24 cellular contexts compared by ENCODE assay signal in genomic region chr17:65371702-65372101, GRCh38.
DNase-seq lines count a peak whose midpoint lies in the region; ATAC-seq and TF ChIP-seq lines count a peak whose summit lies in the region.
"Had no signal": no experiment of that assay in that cellular context is flagged by ENCODE, and none has a peak within 500 bp of the region (broad histone marks: within the 10 kb centered on the region; RNA-seq: fewer than 3 reads in every experiment).

No MANE protein-coding gene starts in this region.

- H3K4me1 Mint-ChIP-seq in type B pancreatic cell (ENCODE audit: unreplicated experiment), result peaks cover 4% of the 10 kb centered on the region
- H3K4me1 Mint-ChIP-seq in CD4-positive, alpha-beta memory T cell, result peaks cover under 1 to 8% (median 2%) of the 10 kb centered on the region in 4 donors
- H3K4me1 Mint-ChIP-seq: naive B cell had no signal

- H3K9me3 ChIP-seq in colonic mucosa (no peaks in the 10 kb centered on the region), lung (ENCODE audit: control insufficient read depth in 2 of 2, insufficient read depth in 1 of 2, low read length in 1 of 2) (no peaks in the 10 kb centered on the region)
- H3K9me3 ChIP-seq in CD4-positive, alpha-beta memory T cell (ENCODE audit: control insufficient read depth in 1 of 2, low read length in 2 of 2), result no peaks in the 10 kb centered on the region
- H3K9me3 ChIP-seq: esophagus muscularis mucosa, gastroesophageal sphincter, uterus had no signal

- H3K36me3 Mint-ChIP-seq in type B pancreatic cell, result peaks cover under 1% of the 10 kb centered on the region
- H3K36me3 Mint-ChIP-seq in CD4-positive, alpha-beta memory T cell, result no peaks in the 10 kb centered on the region
- H3K36me3 Mint-ChIP-seq: activated naive CD4-positive, alpha-beta T cell treated with anti-CD3 and anti-CD28 coated beads, Interleukin-2, amount 10 ng/mL, durations not matched to agents 7 days and 5 days; naive B cell had no signal

- no peak overlapping the region for H3K4me3 Mint-ChIP-seq in type B pancreatic cell
- H3K4me3 Mint-ChIP-seq in CD4-positive, alpha-beta memory T cell, result no peak overlapping the region
- H3K4me3 Mint-ChIP-seq: activated CD8-positive, alpha-beta T cell treated with anti-CD3 and anti-CD28 coated beads, Interleukin-2, amount 10 ng/mL, durations not matched to agents 7 days and 5 days; activated naive CD4-positive, alpha-beta T cell treated with anti-CD3 and anti-CD28 coated beads, Interleukin-2, amount 10 ng/mL, durations not matched to agents 7 days and 5 days; activated T-cell treated with anti-CD3 and anti-CD28 coated beads, Interleukin-2, amount 50 U/mL, for 4 hours had no signal

- no peaks in the 10 kb centered on the region for H3K36me3 ChIP-seq in colonic mucosa
- no peaks in the 10 kb centered on the region for H3K36me3 ChIP-seq in lung (ENCODE audit: control insufficient read depth in 2 of 2, insufficient read depth in 2 of 2, low read length in 2 of 2)
- H3K36me3 ChIP-seq in CD4-positive, alpha-beta memory T cell (ENCODE audit: insufficient read depth, low read length), result no peaks in the 10 kb centered on the region
- H3K36me3 ChIP-seq: esophagus muscularis mucosa, gastroesophageal sphincter, uterus had no signal

- H3K4me3 ChIP-seq in colonic mucosa, result no peak overlapping the region
- no peak overlapping the region for H3K4me3 ChIP-seq in lung
- H3K4me3 ChIP-seq in CD4-positive, alpha-beta memory T cell (ENCODE audit: low read length in 2 of 2), result no peak overlapping the region
- H3K4me3 ChIP-seq: esophagus muscularis mucosa, gastroesophageal sphincter, uterus had no signal

- POLR2A ChIA-PET in CD4-positive, alpha-beta memory T cell (lab: Charles Lee; ENCODE audit: partially characterized antibody), result no interaction called here

- CTCF ChIA-PET in CD4-positive, alpha-beta memory T cell (lab: Charles Lee; ENCODE audit: partially characterized antibody), result no interaction called here

- H3K4me1 ChIP-seq in colonic mucosa (no peaks in the 10 kb centered on the region), lung (ENCODE audit: control insufficient read depth in 2 of 2, insufficient read depth in 2 of 2, low read length in 2 of 2) (peaks cover 0 to 11% of the 10 kb centered on the region in 2 donors)
- no peaks in the 10 kb centered on the region for H3K4me1 ChIP-seq in CD4-positive, alpha-beta memory T cell (ENCODE audit: insufficient read depth, low read length)
- H3K4me1 ChIP-seq: esophagus muscularis mucosa, gastroesophageal sphincter, uterus had no signal

- ATAC-seq in lung (ENCODE audit: insufficient read depth, low FRiP score), result no peak
- no peak for ATAC-seq in HG03457 (IDR thresholded peaks at IDR 0.05; ENCODE audit: unreplicated experiment)
- ATAC-seq: activated T-cell treated with anti-CD3 and anti-CD28 coated beads, Interleukin-2, amount 50 U/mL, for 4 hours; gastroesophageal sphincter had no signal

- H3K27ac ChIP-seq in colonic mucosa (peak overlapping the region; percentile 82), lung (ENCODE audit: low read depth in 1 of 2, low read length in 1 of 2) (no peak overlapping the region)
- H3K27ac ChIP-seq in CD4-positive, alpha-beta memory T cell (ENCODE audit: low read depth, low read length), result no peak overlapping the region
- H3K27ac ChIP-seq: esophagus muscularis mucosa, gastroesophageal sphincter, uterus had no signal

- H3K9ac ChIP-seq in colonic mucosa (ENCODE audit: low read depth in 2 of 2, low read length in 2 of 2), result no peak overlapping the region

- H3K9me3 Mint-ChIP-seq in type B pancreatic cell, result peaks cover 6% of the 10 kb centered on the region
- H3K9me3 Mint-ChIP-seq in CD4-positive, alpha-beta memory T cell, result peaks cover 0 to 3% (median 0%) of the 10 kb centered on the region in 8 donors
- H3K9me3 Mint-ChIP-seq: activated naive CD4-positive, alpha-beta T cell treated with anti-CD3 and anti-CD28 coated beads, Interleukin-2, amount 10 ng/mL, durations not matched to agents 7 days and 5 days; activated T-cell treated with anti-CD3 and anti-CD28 coated beads, Interleukin-2, amount 50 U/mL, for 4 hours had no signal

- H3K27ac Mint-ChIP-seq in type B pancreatic cell, result no peak overlapping the region
- H3K27ac Mint-ChIP-seq in CD4-positive, alpha-beta memory T cell, result peak overlapping the region in 1 of 7 donors; percentile 58
- H3K27ac Mint-ChIP-seq: activated naive CD4-positive, alpha-beta T cell treated with anti-CD3 and anti-CD28 coated beads, Interleukin-2, amount 10 ng/mL, durations not matched to agents 7 days and 5 days; naive B cell had no signal

- H3K27me3 ChIP-seq in colonic mucosa (no peaks in the 10 kb centered on the region), lung (ENCODE audit: control insufficient read depth, insufficient read depth) (no peaks in the 10 kb centered on the region)
- no peaks in the 10 kb centered on the region for H3K27me3 ChIP-seq in CD4-positive, alpha-beta memory T cell (ENCODE audit: insufficient read depth, low read length)
- H3K27me3 ChIP-seq: uterus had no signal

- WGBS in lung, 2 donors, result 69 to 82% methylated on average over 2 of the region's 2 CpGs

- no peak for TF ChIP-seq CTCF in colonic mucosa (IDR thresholded peaks at IDR 0.05)
- no peak for TF ChIP-seq CTCF in lung (IDR thresholded peaks at IDR 0.05; ENCODE audit: control extremely low read depth, extremely low read depth)
- TF ChIP-seq CTCF in type B pancreatic cell (conservative IDR thresholded peaks at IDR 0.05), result no peak

- H3K27me3 Mint-ChIP-seq in type B pancreatic cell, result peaks cover 3% of the 10 kb centered on the region
- peaks cover 14 to 18% of the 10 kb centered on the region in 2 donors for H3K27me3 Mint-ChIP-seq in CD4-positive, alpha-beta memory T cell

- intact Hi-C loops in colonic mucosa (cut with DNase I), result loop anchor here (5.0 kb wide), 1 partner anchor 79 kb away; no protein-coding TSS in a partner anchor
- intact Hi-C loops in CD4-positive, alpha-beta memory T cell (cut with micrococcal nuclease), result no loop called here

- DNase-seq in SKM-1 treated with dmso at 0.1 percent for 144 hours (lab: John Stamatoyannopoulos, UW; ENCODE audit: unreplicated experiment) (peak; percentile 9), SKM-1 (lab: John Stamatoyannopoulos, UW; ENCODE audit: unreplicated experiment) (no peak), colonic mucosa (peak; percentile 57), lung (ENCODE audit: low spot score) (peak; percentile 71), type B pancreatic cell (ENCODE audit: extremely low spot score, unreplicated experiment) (peak; percentile 52), NCI-H1417 (lab: John Stamatoyannopoulos, UW) (no peak)
- no peak for DNase-seq in CD4-positive, alpha-beta memory T cell
- DNase-seq: activated naive CD4-positive, alpha-beta T cell treated with anti-CD3 and anti-CD28 coated beads, Interleukin-2, amount 10 ng/mL, durations not matched to agents 7 days and 5 days; activated T-cell treated with anti-CD3 and anti-CD28 coated beads, Interleukin-2, amount 50 U/mL, for 4 hours; aorta; effector CD8-positive, alpha-beta T cell; GF-D8; HCEC 1CT; naive B cell; NCI-H1694; NCI-H510A treated with DMSO at 0.1 percent for 48 hours; SIG-M5; stimulated activated CD4-positive, alpha-beta T cell treated with anti-CD3 and anti-CD28 coated beads, Interleukin-4, amount 100 ng/mL, for 4 hours; T-helper 2 cell; uterus had no signal

Comparison
In these comparisons a context has a peak if more than half of its experiments do, and no peak if none do; other contexts are left out.
1. DNase-seq: peak in SKM-1 treated with dmso at 0.1 percent for 144 hours (single experiment), colonic mucosa (single experiment), lung (single experiment) and type B pancreatic cell (single experiment); none in SKM-1 (single experiment), CD4-positive, alpha-beta memory T cell (0 of 5) and NCI-H1417 (0 of 3).